In the genomic region with DNA sequence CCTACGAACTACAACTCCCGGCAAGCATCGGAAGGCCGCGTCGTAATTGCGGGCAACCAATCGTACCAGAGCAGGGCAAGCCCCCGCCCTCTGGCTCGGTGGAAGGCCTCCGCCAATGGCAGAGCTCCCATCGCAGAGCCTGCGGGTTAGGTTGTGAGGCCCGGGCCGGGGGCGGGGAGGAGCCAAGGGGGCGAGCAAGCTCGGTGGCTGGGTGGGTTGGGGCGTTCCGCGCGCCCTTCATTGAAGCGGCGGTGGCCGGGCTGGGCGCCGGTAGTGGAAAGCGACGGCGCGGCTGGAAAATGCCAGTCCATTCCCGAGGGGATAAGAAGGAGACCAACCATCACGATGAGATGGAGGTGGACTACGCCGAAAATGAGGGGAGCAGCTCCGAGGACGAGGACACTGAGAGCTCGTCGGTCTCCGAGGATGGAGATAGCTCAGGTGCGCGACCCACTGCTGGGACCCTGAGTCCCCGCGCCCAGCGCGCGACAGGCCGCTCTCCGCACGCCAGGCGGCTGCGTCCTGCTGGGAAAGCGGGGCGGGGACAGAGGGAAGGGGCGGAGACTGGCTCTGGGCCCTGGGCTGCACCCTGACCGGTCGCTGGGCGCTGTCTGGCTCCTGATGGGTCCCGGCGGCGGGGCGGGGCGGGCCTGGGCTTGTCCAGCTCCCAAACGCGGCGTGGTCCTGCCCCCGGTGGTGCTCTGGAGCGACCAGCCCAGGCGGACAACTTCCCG, we compare ENCODE assay signal across 8 cellular contexts. TPM values are rescaled to one million over a fixed set of nuclear protein-coding genes. Genes with fewer than 3 reads are reported as not detected.
A peak's percentile ranks its signal among the peaks of the same experiment; 100 is the strongest.
DNase-seq lines count a peak whose midpoint lies in the region; ATAC-seq and TF ChIP-seq lines count a peak whose summit lies in the region.

A gene with protein sequence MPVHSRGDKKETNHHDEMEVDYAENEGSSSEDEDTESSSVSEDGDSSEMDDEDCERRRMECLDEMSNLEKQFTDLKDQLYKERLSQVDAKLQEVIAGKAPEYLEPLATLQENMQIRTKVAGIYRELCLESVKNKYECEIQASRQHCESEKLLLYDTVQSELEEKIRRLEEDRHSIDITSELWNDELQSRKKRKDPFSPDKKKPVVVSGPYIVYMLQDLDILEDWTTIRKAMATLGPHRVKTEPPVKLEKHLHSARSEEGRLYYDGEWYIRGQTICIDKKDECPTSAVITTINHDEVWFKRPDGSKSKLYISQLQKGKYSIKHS (plus strand): TSS at position 121 of the 734 bp plus-strand sequence. CDS start 179 bp downstream, at position 300.

- TF ChIP-seq CTCF in DND-41 (IDR thresholded peaks at IDR 0.05; ENCODE audit: borderline replicate concordance, extremely low read depth, low read length, poor library complexity, severe bottlenecking): peak; percentile 3
- peak in 2 of 6 experiments; percentile 11 to 27 for TF ChIP-seq CTCF in Peyer's patch (IDR thresholded peaks at IDR 0.05)
- TF ChIP-seq CTCF in esophagus muscularis mucosa (IDR thresholded peaks at IDR 0.05): peak; percentile 12 to 24 (median 21)

- peak within 1 kb of the TSS; percentile 88 for H3K9ac ChIP-seq in DND-41 (ENCODE audit: low read depth, low read length)

- H2AFZ ChIP-seq in DND-41 (ENCODE audit: low read depth, low read length): peak within 1 kb of the TSS; percentile 100

- H3K27ac ChIP-seq in DND-41 (ENCODE audit: low read length) (peak within 1 kb of the TSS; percentile 93), KOPT-K1 (ENCODE audit: low read depth, low read length, poor library complexity, severe bottlenecking) (peak within 1 kb of the TSS; percentile 71), Peyer's patch (peak within 1 kb of the TSS; percentile 89 to 99 (median 92)), esophagus muscularis mucosa (replicated peaks in 1 of 4) (peak within 1 kb of the TSS; percentile 98 to 100 (median 100)), muscle layer of duodenum (ENCODE audit: low read length) (peak within 1 kb of the TSS; percentile 92)

- H3K27me3 ChIP-seq in DND-41 (ENCODE audit: insufficient read depth, low read length, poor library complexity) (no peaks in the 10 kb centered on the region), Peyer's patch (no peaks in the 10 kb centered on the region), esophagus muscularis mucosa (no peaks in the 10 kb centered on the region), muscle layer of duodenum (ENCODE audit: low read depth, low read length) (no peaks in the 10 kb centered on the region)

- peak; percentile 96 for ATAC-seq in DND-41 (ENCODE audit: insufficient read depth, low read depth)
- peak; percentile 97 for ATAC-seq in GM21825 (IDR thresholded peaks at IDR 0.05; ENCODE audit: unreplicated experiment)

- TF ChIP-seq EP300 in esophagus muscularis mucosa (IDR thresholded peaks at IDR 0.05): no peak

- peak within 1 kb of the TSS; percentile 70 to 97 for H3K4me3 ChIP-seq in DND-41 (ENCODE audit: low read depth in 1 of 2, low read length in 2 of 2)
- peak within 1 kb of the TSS; percentile 60 to 100 (median 76) for H3K4me3 ChIP-seq in Peyer's patch
- H3K4me3 ChIP-seq in esophagus muscularis mucosa: peak within 1 kb of the TSS; percentile 87 to 97 (median 94)
- peak within 1 kb of the TSS; percentile 84 to 95 for H3K4me3 ChIP-seq in muscle layer of duodenum (ENCODE audit: low read depth in 1 of 2, low read length in 2 of 2)

- peaks cover 35% of the 10 kb centered on the region for H3K4me1 ChIP-seq in DND-41 (ENCODE audit: insufficient read depth, low read length)
- peaks cover 0 to 6% (median 0%) of the 10 kb centered on the region in 4 donors for H3K4me1 ChIP-seq in Peyer's patch
- H3K4me1 ChIP-seq in esophagus muscularis mucosa: peaks cover 3 to 24% (median 13%) of the 10 kb centered on the region in 4 donors
- peaks cover 0 to 5% of the 10 kb centered on the region in 2 donors for H3K4me1 ChIP-seq in muscle layer of duodenum (ENCODE audit: control insufficient read depth in 1 of 2, insufficient read depth in 2 of 2, low read length in 2 of 2)

- WGBS in esophagus muscularis mucosa: 0% methylated on average over 42 of the region's 70 CpGs

- DNase-seq in DND-41 (peak; percentile 99), Peyer's patch (peak; percentile 96 to 99 (median 97)), activated T-helper 1 cell treated with Interleukin-2 at 50 U/mL for 16 hours (ENCODE audit: low read depth) (peak; percentile 93), esophagus muscularis mucosa (ENCODE audit: extremely low spot score) (peak; percentile 99)
- peak; percentile 94 for DNase-seq in stimulated activated CD8-positive, alpha-beta memory T cell treated with anti-CD3 and anti-CD28 coated beads, Interleukin-7, amount 100 ng/mL, for 24 hours (ENCODE audit: low read depth)

- peak within 1 kb of the TSS; percentile 92 for H3K4me2 ChIP-seq in DND-41 (ENCODE audit: insufficient read depth, low read length)

- H3K36me3 ChIP-seq in DND-41 (ENCODE audit: insufficient read depth, low read length) (peaks cover 2% of the 10 kb centered on the region), KOPT-K1 (ENCODE audit: insufficient read depth, low read length) (peaks cover 7% of the 10 kb centered on the region), Peyer's patch (no peaks in the 10 kb centered on the region), esophagus muscularis mucosa (no peaks in the 10 kb centered on the region), muscle layer of duodenum (ENCODE audit: control insufficient read depth in 1 of 2, insufficient read depth in 2 of 2, low read length in 2 of 2) (peaks cover 0 to under 1% of the 10 kb centered on the region in 2 donors)

- no peaks in the 10 kb centered on the region for H3K9me3 ChIP-seq in DND-41 (ENCODE audit: insufficient read depth, low read length, severe bottlenecking)
- no peaks in the 10 kb centered on the region for H3K9me3 ChIP-seq in KOPT-K1 (ENCODE audit: insufficient read depth, low read length, poor library complexity, severe bottlenecking)
- H3K9me3 ChIP-seq in Peyer's patch: no peaks in the 10 kb centered on the region
- no peaks in the 10 kb centered on the region for H3K9me3 ChIP-seq in esophagus muscularis mucosa
- H3K9me3 ChIP-seq in muscle layer of duodenum (ENCODE audit: control insufficient read depth in 1 of 2, low read length in 2 of 2): no peaks in the 10 kb centered on the region

- peak; percentile 74 to 77 for TF ChIP-seq POLR2A in Peyer's patch (IDR thresholded peaks at IDR 0.05)
- TF ChIP-seq POLR2A in esophagus muscularis mucosa (IDR thresholded peaks at IDR 0.05; ENCODE audit: low read depth): peak; percentile 85

- no peaks in the 10 kb centered on the region for H4K20me1 ChIP-seq in DND-41 (ENCODE audit: insufficient read depth, low read length)

- H3K79me2 ChIP-seq in DND-41 (ENCODE audit: insufficient read depth, low read length): peaks cover 26% of the 10 kb centered on the region

- intact Hi-C loops in esophagus muscularis mucosa (cut with DNase I): no loop called here

RNA-seq across cellular contexts. Expression of the gene that starts here (rescaled TPM):
- total RNA-seq in Peyer's patch: 1 to 10 TPM in 3 of 4 donors, under 1 TPM in 1; 0.53 to 4.1 (median 2.4) TPM
- 1 to 10 TPM; 5.0 to 8.0 (median 6.9) TPM for total RNA-seq in esophagus muscularis mucosa

Comparison
In these comparisons a context has a peak if more than half of its experiments do, and no peak if none do; other contexts are left out.
1. Peak in every context shown above with its lines: DNase-seq, ATAC-seq, H3K4me3 ChIP-seq and H3K27ac ChIP-seq.